Comparison of ENCODE assay signal across 17 cellular contexts in genomic region chr1:154104433-154105082, GRCh38. TPM values are rescaled to one million over a fixed set of nuclear protein-coding genes. Genes with fewer than 3 reads are reported as not detected.
DNase-seq lines count a peak whose midpoint lies in the region; ATAC-seq and TF ChIP-seq lines count a peak whose summit lies in the region.
"Had no signal": no experiment of that assay in that cellular context is flagged by ENCODE, and none has a peak within 500 bp of the region (broad histone marks: within the 10 kb centered on the region; RNA-seq: fewer than 3 reads in every experiment).

No MANE protein-coding gene starts in this region.

- H3K9me2 ChIP-seq in OCI-LY1 (ENCODE audit: low read depth, low read length) = no peaks in the 10 kb centered on the region
- H3K9me2 ChIP-seq in hepatocyte (replicated peaks; ENCODE audit: insufficient read depth) = no peaks in the 10 kb centered on the region

- no peaks in the 10 kb centered on the region for H3K36me3 Mint-ChIP-seq in activated naive CD4-positive, alpha-beta T cell treated with anti-CD3 and anti-CD28 coated beads, Interleukin-2, amount 10 ng/mL, durations not matched to agents 7 days and 5 days
- no peaks in the 10 kb centered on the region for H3K36me3 Mint-ChIP-seq in activated naive CD4-positive, alpha-beta T cell treated with anti-CD3 and anti-CD28 coated beads for 36 hours (ENCODE audit: low read depth)
- no peaks in the 10 kb centered on the region for H3K36me3 Mint-ChIP-seq in activated naive CD8-positive, alpha-beta T cell treated with anti-CD3 and anti-CD28 coated beads for 36 hours
- H3K36me3 Mint-ChIP-seq in effector memory CD8-positive, alpha-beta T cell (ENCODE audit: insufficient read depth) = no peaks in the 10 kb centered on the region

- no peaks in the 10 kb centered on the region for H3F3A ChIP-seq in OCI-LY1 (ENCODE audit: insufficient read depth, low read length)

- H3K9me3 Mint-ChIP-seq in activated naive CD4-positive, alpha-beta T cell treated with anti-CD3 and anti-CD28 coated beads, Interleukin-2, amount 10 ng/mL, durations not matched to agents 7 days and 5 days = no peaks in the 10 kb centered on the region
- no peaks in the 10 kb centered on the region for H3K9me3 Mint-ChIP-seq in activated naive CD4-positive, alpha-beta T cell treated with anti-CD3 and anti-CD28 coated beads for 36 hours
- H3K9me3 Mint-ChIP-seq in activated naive CD8-positive, alpha-beta T cell treated with anti-CD3 and anti-CD28 coated beads for 36 hours = no peaks in the 10 kb centered on the region
- no peaks in the 10 kb centered on the region for H3K9me3 Mint-ChIP-seq in effector memory CD8-positive, alpha-beta T cell
- H3K9me3 Mint-ChIP-seq: activated CD8-positive, alpha-beta T cell treated with anti-CD3 and anti-CD28 coated beads for 36 hours; IgD-negative memory B cell had no signal

- no peaks in the 10 kb centered on the region for H3K4me1 Mint-ChIP-seq in activated naive CD4-positive, alpha-beta T cell treated with anti-CD3 and anti-CD28 coated beads, Interleukin-2, amount 10 ng/mL, durations not matched to agents 7 days and 5 days
- no peaks in the 10 kb centered on the region for H3K4me1 Mint-ChIP-seq in activated naive CD4-positive, alpha-beta T cell treated with anti-CD3 and anti-CD28 coated beads for 36 hours (ENCODE audit: low read depth)
- no peaks in the 10 kb centered on the region for H3K4me1 Mint-ChIP-seq in activated naive CD8-positive, alpha-beta T cell treated with anti-CD3 and anti-CD28 coated beads for 36 hours
- H3K4me1 Mint-ChIP-seq in effector memory CD8-positive, alpha-beta T cell (ENCODE audit: low read depth in 2 of 2) = no peaks in the 10 kb centered on the region

- H3K4me1 ChIP-seq in OCI-LY1 (ENCODE audit: insufficient read depth, low read length, severe bottlenecking) (no peaks in the 10 kb centered on the region), hepatocyte (ENCODE audit: insufficient read depth) (no peaks in the 10 kb centered on the region), upper lobe of right lung (no peaks in the 10 kb centered on the region)
- H3K4me1 ChIP-seq: stomach had no signal

- H3K79me2 ChIP-seq in OCI-LY1 (ENCODE audit: insufficient read depth, low read length) = no peaks in the 10 kb centered on the region
- H3K79me2 ChIP-seq in hepatocyte = no peaks in the 10 kb centered on the region

- H3K9me3 ChIP-seq in OCI-LY1 (ENCODE audit: low read length) = no peaks in the 10 kb centered on the region
- H3K9me3 ChIP-seq in hepatocyte (ENCODE audit: low read depth) = no peaks in the 10 kb centered on the region
- no peaks in the 10 kb centered on the region for H3K9me3 ChIP-seq in upper lobe of right lung
- H3K9me3 ChIP-seq: stomach had no signal

- WGBS in hepatocyte (ENCODE audit: low lambda C conversion rate, missing lambda C conversion rate) = 67% methylated on average over 3 of the region's 3 CpGs

- H3K27ac ChIP-seq in OCI-LY1 (ENCODE audit: low read depth, low read length, poor library complexity, severe bottlenecking) (no peak overlapping the region), hepatocyte (no peak overlapping the region), upper lobe of right lung (no peak overlapping the region)
- H3K27ac ChIP-seq: stomach had no signal

- no peak overlapping the region for H3K4me2 ChIP-seq in OCI-LY1 (ENCODE audit: low read length)
- no peak overlapping the region for H3K4me2 ChIP-seq in hepatocyte

- H3K4me3 Mint-ChIP-seq in activated naive CD4-positive, alpha-beta T cell treated with anti-CD3 and anti-CD28 coated beads, Interleukin-2, amount 10 ng/mL, durations not matched to agents 7 days and 5 days = no peak overlapping the region
- no peak overlapping the region for H3K4me3 Mint-ChIP-seq in activated naive CD4-positive, alpha-beta T cell treated with anti-CD3 and anti-CD28 coated beads for 36 hours
- no peak overlapping the region for H3K4me3 Mint-ChIP-seq in activated naive CD8-positive, alpha-beta T cell treated with anti-CD3 and anti-CD28 coated beads for 36 hours
- H3K4me3 Mint-ChIP-seq in effector memory CD8-positive, alpha-beta T cell = no peak overlapping the region
- H3K4me3 Mint-ChIP-seq: activated CD8-positive, alpha-beta T cell treated with anti-CD3 and anti-CD28 coated beads for 36 hours; IgD-negative memory B cell had no signal

- H4K20me1 ChIP-seq in OCI-LY1 (ENCODE audit: insufficient read depth, low read length) = no peaks in the 10 kb centered on the region
- H4K20me1 ChIP-seq in hepatocyte (ENCODE audit: insufficient read depth, poor library complexity, severe bottlenecking) = no peaks in the 10 kb centered on the region

- TF ChIP-seq CTCF in OCI-LY1 (IDR thresholded peaks at IDR 0.05; ENCODE audit: low read length) (peak; percentile 25; the same call in 1 of the 2 replicates), hepatocyte (IDR thresholded peaks at IDR 0.05; ENCODE audit: poor library complexity) (no peak), upper lobe of right lung (IDR thresholded peaks at IDR 0.05) (peak; percentile 7)

- H3K4me3 ChIP-seq in OCI-LY1 (ENCODE audit: low read depth, low read length, poor library complexity, severe bottlenecking) (no peak overlapping the region), hepatocyte (no peak overlapping the region), upper lobe of right lung (no peak overlapping the region)
- H3K4me3 ChIP-seq: stomach had no signal

- intact Hi-C loops in activated naive CD4-positive, alpha-beta T cell treated with anti-CD3 and anti-CD28 coated beads for 36 hours (cut with micrococcal nuclease) = no loop called here
- intact Hi-C loops in upper lobe of right lung (cut with DNase I) = no loop called here

- peak overlapping the region; percentile 52 for H3K27ac Mint-ChIP-seq in activated naive CD4-positive, alpha-beta T cell treated with anti-CD3 and anti-CD28 coated beads, Interleukin-2, amount 10 ng/mL, durations not matched to agents 7 days and 5 days
- no peak overlapping the region for H3K27ac Mint-ChIP-seq in activated naive CD4-positive, alpha-beta T cell treated with anti-CD3 and anti-CD28 coated beads for 36 hours
- H3K27ac Mint-ChIP-seq in activated naive CD8-positive, alpha-beta T cell treated with anti-CD3 and anti-CD28 coated beads for 36 hours = no peak overlapping the region
- H3K27ac Mint-ChIP-seq in effector memory CD8-positive, alpha-beta T cell = no peak overlapping the region
- H3K27ac Mint-ChIP-seq: activated CD8-positive, alpha-beta T cell treated with anti-CD3 and anti-CD28 coated beads for 36 hours had no signal

- H3K36me3 ChIP-seq in OCI-LY1 (ENCODE audit: insufficient read depth, low read length) = no peaks in the 10 kb centered on the region
- H3K36me3 ChIP-seq in hepatocyte (replicated peaks; ENCODE audit: insufficient read depth, low read depth) = no peaks in the 10 kb centered on the region
- H3K36me3 ChIP-seq in upper lobe of right lung = no peaks in the 10 kb centered on the region
- H3K36me3 ChIP-seq: stomach had no signal

- H2AFZ ChIP-seq in OCI-LY1 (ENCODE audit: low read length) (no peak overlapping the region), hepatocyte (no peak overlapping the region)

- no peak for DNase-seq in activated naive CD4-positive, alpha-beta T cell treated with anti-CD3 and anti-CD28 coated beads, Interleukin-2, amount 10 ng/mL, durations not matched to agents 7 days and 5 days
- no peak for DNase-seq in activated naive CD4-positive, alpha-beta T cell treated with anti-CD3 and anti-CD28 coated beads for 36 hours
- DNase-seq in hepatocyte (ENCODE audit: low spot score) (peak; percentile 11), upper lobe of right lung (no peak)
- no peak for DNase-seq in activated naive CD8-positive, alpha-beta T cell treated with anti-CD3 and anti-CD28 coated beads for 36 hours
- DNase-seq in effector memory CD8-positive, alpha-beta T cell = no peak
- DNase-seq: activated CD8-positive, alpha-beta T cell treated with anti-CD3 and anti-CD28 coated beads for 36 hours; activated T-cell treated with anti-CD3 and anti-CD28 coated beads, Interleukin-2, amount 50 U/mL, for 48 hours; C1 segment of cervical spinal cord; DMS153; NCI-H1417 treated with DMSO at 0.1 percent for 48 hours; nucleus accumbens; stomach had no signal

- ATAC-seq in upper lobe of right lung (peak; percentile 63), GM18520 (IDR thresholded peaks at IDR 0.05; ENCODE audit: unreplicated experiment) (no peak)
- no peak for ATAC-seq in effector memory CD8-positive, alpha-beta T cell (replicated peaks)
- ATAC-seq: activated CD8-positive, alpha-beta T cell treated with anti-CD3 and anti-CD28 coated beads for 36 hours; sciatic nerve had no signal

- no peaks in the 10 kb centered on the region for H3K27me3 Mint-ChIP-seq in activated naive CD4-positive, alpha-beta T cell treated with anti-CD3 and anti-CD28 coated beads, Interleukin-2, amount 10 ng/mL, durations not matched to agents 7 days and 5 days
- no peaks in the 10 kb centered on the region for H3K27me3 Mint-ChIP-seq in activated naive CD4-positive, alpha-beta T cell treated with anti-CD3 and anti-CD28 coated beads for 36 hours (ENCODE audit: low read depth)
- H3K27me3 Mint-ChIP-seq in activated naive CD8-positive, alpha-beta T cell treated with anti-CD3 and anti-CD28 coated beads for 36 hours = no peaks in the 10 kb centered on the region
- H3K27me3 Mint-ChIP-seq in effector memory CD8-positive, alpha-beta T cell = no peaks in the 10 kb centered on the region
- H3K27me3 Mint-ChIP-seq: activated CD8-positive, alpha-beta T cell treated with anti-CD3 and anti-CD28 coated beads for 36 hours; IgD-negative memory B cell had no signal

- H3K9ac ChIP-seq in OCI-LY1 (ENCODE audit: low read length) = no peak overlapping the region

- no peaks in the 10 kb centered on the region for H3K27me3 ChIP-seq in OCI-LY1 (ENCODE audit: insufficient read depth, low read length)
- H3K27me3 ChIP-seq in hepatocyte = no peaks in the 10 kb centered on the region
- H3K27me3 ChIP-seq in upper lobe of right lung = no peaks in the 10 kb centered on the region
- H3K27me3 ChIP-seq: stomach had no signal

- CTCF ChIA-PET in activated naive CD4-positive, alpha-beta T cell treated with anti-CD3 and anti-CD28 coated beads, Interleukin-2, amount 10 ng/mL, durations not matched to agents 7 days and 5 days (lab: Charles Lee) = no interaction called here
- CTCF ChIA-PET in activated naive CD4-positive, alpha-beta T cell treated with anti-CD3 and anti-CD28 coated beads for 36 hours (lab: Charles Lee) = interaction anchor here (0.8 kb wide), 1 partner anchor 110 kb away, joined by 3 read pairs; no protein-coding TSS in a partner anchor

RNA-seq across cellular contexts. Expression of gene NUP210L, which starts 50.3 kb away (rescaled TPM):
- total RNA-seq in activated naive CD4-positive, alpha-beta T cell treated with anti-CD3 and anti-CD28 coated beads for 36 hours = under 1 TPM; 0.02 to 0.05 TPM
- total RNA-seq in hepatocyte (0.03 and 0.04 TPM in 2 replicates), upper lobe of right lung (2.1 TPM)
- not detected in 2 replicates for polyA plus RNA-seq in hepatocyte
- total RNA-seq in activated naive CD8-positive, alpha-beta T cell treated with anti-CD3 and anti-CD28 coated beads for 36 hours = under 1 TPM in 1 of 2 experiments, not detected in 1; 0.04 TPM
- polyA plus RNA-seq: IgD-negative memory B cell, stomach had no signal
